ENCODE assay signal across 8 cellular contexts in genomic region chr10:30697221-30697620, GRCh38.
A peak's percentile ranks its signal among the peaks of the same experiment; 100 is the strongest.
DNase-seq lines count a peak whose midpoint lies in the region; ATAC-seq, FAIRE-seq and TF ChIP-seq lines count a peak whose summit lies in the region.
"Not testable (repeated sequence)": the region's sequence is repeated elsewhere in the genome, so short reads cannot be mapped to it uniquely, and the experiment has no call there.

No MANE protein-coding gene starts in this region.

- POLR2A ChIA-PET in CD4-positive, alpha-beta T cell (lab: Charles Lee) = interaction anchor here (0.8 kb wide), 1 partner anchor 8 kb away, joined by 3 read pairs; no protein-coding TSS in a partner anchor
- POLR2A ChIA-PET in activated CD8-positive, alpha-beta T cell treated with anti-CD3 and anti-CD28 coated beads for 36 hours (lab: Charles Lee) = not testable (repeated sequence)

- H3K4me1 Mint-ChIP-seq in CD4-positive, alpha-beta T cell (ENCODE audit: low read depth) = peaks cover 66% of the 10 kb centered on the region
- H3K4me1 Mint-ChIP-seq in T-helper 2 cell treated with Interferon-gamma antibody and Interleukin-4, amounts not matched to agents 5 μg/mL and 100 μg/mL, for 36 hours (ENCODE audit: low read depth) = peaks cover 66% of the 10 kb centered on the region
- peaks cover 65% of the 10 kb centered on the region for H3K4me1 Mint-ChIP-seq in activated CD8-positive, alpha-beta T cell treated with anti-CD3 and anti-CD28 coated beads for 36 hours (ENCODE audit: low read depth)
- peaks cover 86% of the 10 kb centered on the region for H3K4me1 Mint-ChIP-seq in activated T-cell treated with anti-CD3 and anti-CD28 coated beads, Interleukin-2, amount 50 U/mL, for 72 hours (ENCODE audit: low read depth)
- H3K4me1 Mint-ChIP-seq in central memory CD8-positive, alpha-beta T cell = peaks cover 50% of the 10 kb centered on the region
- peaks cover 34% of the 10 kb centered on the region for H3K4me1 Mint-ChIP-seq in stimulated activated memory B cell treated with anti-CD40 and anti-IgM and Interleukin-4, amounts not matched to agents 10 μg/mL and 1 μg/mL and 100 μg/mL, for 72 hours

- TF ChIP-seq CTCF in CD4-positive, alpha-beta T cell (IDR thresholded peaks at IDR 0.05); activated CD8-positive, alpha-beta T cell treated with anti-CD3 and anti-CD28 coated beads for 36 hours (IDR thresholded peaks at IDR 0.05): not testable (repeated sequence)

- not testable (repeated sequence) for TF ChIP-seq POLR2A in GM12892 (IDR thresholded peaks at IDR 0.05; ENCODE audit: low read depth, low read length)

- CTCF ChIA-PET in CD4-positive, alpha-beta T cell (lab: Charles Lee) = interaction anchor here (1.1 kb wide), 1 partner anchor 10 kb away, joined by 3 read pairs; no protein-coding TSS in a partner anchor
- CTCF ChIA-PET in activated CD8-positive, alpha-beta T cell treated with anti-CD3 and anti-CD28 coated beads for 36 hours (lab: Charles Lee) = interaction anchor here (1.7 to 4.5 kb wide), 3 partner anchors 11 to 22 kb away, joined by 5 to 42 read pairs (median 8); no protein-coding TSS in a partner anchor

- H3K9me3 ChIP-seq in CD4-positive, alpha-beta T cell (ENCODE audit: control insufficient read depth, low read length) = not testable (repeated sequence)

- H3K27ac ChIP-seq in CD4-positive, alpha-beta T cell (ENCODE audit: low read depth, low read length) = not testable (repeated sequence)

- peak; percentile 76 for FAIRE-seq in GM12892 (lab: Jason Lieb, UNC)

- peak overlapping the region; percentile 52 for H3K4me3 Mint-ChIP-seq in CD4-positive, alpha-beta T cell
- H3K4me3 Mint-ChIP-seq in T-helper 2 cell treated with Interferon-gamma antibody and Interleukin-4, amounts not matched to agents 5 μg/mL and 100 μg/mL, for 36 hours = peak overlapping the region; percentile 46
- H3K4me3 Mint-ChIP-seq in activated CD8-positive, alpha-beta T cell treated with anti-CD3 and anti-CD28 coated beads for 36 hours; stimulated activated memory B cell treated with anti-CD40 and anti-IgM and Interleukin-4, amounts not matched to agents 10 μg/mL and 1 μg/mL and 100 μg/mL, for 72 hours: not testable (repeated sequence)
- H3K4me3 Mint-ChIP-seq in activated T-cell treated with anti-CD3 and anti-CD28 coated beads, Interleukin-2, amount 50 U/mL, for 72 hours = peak overlapping the region; percentile 37 to 64
- peak overlapping the region; percentile 14 for H3K4me3 Mint-ChIP-seq in central memory CD8-positive, alpha-beta T cell

- H3K27ac Mint-ChIP-seq in CD4-positive, alpha-beta T cell = peak overlapping the region; percentile 99
- H3K27ac Mint-ChIP-seq in T-helper 2 cell treated with Interferon-gamma antibody and Interleukin-4, amounts not matched to agents 5 μg/mL and 100 μg/mL, for 36 hours = peak overlapping the region; percentile 83
- H3K27ac Mint-ChIP-seq in activated CD8-positive, alpha-beta T cell treated with anti-CD3 and anti-CD28 coated beads for 36 hours = peak overlapping the region; percentile 68
- H3K27ac Mint-ChIP-seq in activated T-cell treated with anti-CD3 and anti-CD28 coated beads, Interleukin-2, amount 50 U/mL, for 72 hours = peak overlapping the region; percentile 92
- peak overlapping the region; percentile 56 to 100 for H3K27ac Mint-ChIP-seq in activated naive CD4-positive, alpha-beta T cell treated with anti-CD3 and anti-CD28 coated beads, Interleukin-2, amount 50 U/mL, for 72 hours
- peak overlapping the region; percentile 74 for H3K27ac Mint-ChIP-seq in central memory CD8-positive, alpha-beta T cell (ENCODE audit: low read depth)
- peak overlapping the region; percentile 46 for H3K27ac Mint-ChIP-seq in stimulated activated memory B cell treated with anti-CD40 and anti-IgM and Interleukin-4, amounts not matched to agents 10 μg/mL and 1 μg/mL and 100 μg/mL, for 72 hours

- DNase-seq in CD4-positive, alpha-beta T cell; GM12892 (ENCODE audit: insufficient read length); T-helper 2 cell treated with Interferon-gamma antibody and Interleukin-4, amounts not matched to agents 5 μg/mL and 100 μg/mL, for 36 hours (ENCODE audit: low spot score); activated CD8-positive, alpha-beta T cell treated with anti-CD3 and anti-CD28 coated beads for 36 hours; activated T-cell treated with anti-CD3 and anti-CD28 coated beads, Interleukin-2, amount 50 U/mL, for 72 hours; activated naive CD4-positive, alpha-beta T cell treated with anti-CD3 and anti-CD28 coated beads, Interleukin-2, amount 50 U/mL, for 72 hours (ENCODE audit: low spot score in 2 of 2); central memory CD8-positive, alpha-beta T cell (ENCODE audit: low spot score in 2 of 2): not testable (repeated sequence)

- H3K27me3 Mint-ChIP-seq in CD4-positive, alpha-beta T cell; T-helper 2 cell treated with Interferon-gamma antibody and Interleukin-4, amounts not matched to agents 5 μg/mL and 100 μg/mL, for 36 hours (ENCODE audit: low read depth); activated CD8-positive, alpha-beta T cell treated with anti-CD3 and anti-CD28 coated beads for 36 hours; activated T-cell treated with anti-CD3 and anti-CD28 coated beads, Interleukin-2, amount 50 U/mL, for 72 hours (ENCODE audit: low read depth); central memory CD8-positive, alpha-beta T cell: not testable (repeated sequence)
- H3K27me3 Mint-ChIP-seq in stimulated activated memory B cell treated with anti-CD40 and anti-IgM and Interleukin-4, amounts not matched to agents 10 μg/mL and 1 μg/mL and 100 μg/mL, for 72 hours = peaks cover 21% of the 10 kb centered on the region

- H3K27me3 ChIP-seq in CD4-positive, alpha-beta T cell (ENCODE audit: control insufficient read depth, insufficient read depth, low read length) = not testable (repeated sequence)

- intact Hi-C loops in CD4-positive, alpha-beta T cell (cut with DNase I, micrococcal nuclease) = loop anchor here in 1 of 2 experiments (5.0 kb wide), 1 partner anchor 1065 kb away; no protein-coding TSS in a partner anchor
- intact Hi-C loops in activated CD8-positive, alpha-beta T cell treated with anti-CD3 and anti-CD28 coated beads for 36 hours (cut with micrococcal nuclease) = not testable (repeated sequence)

- H3K36me3 Mint-ChIP-seq in CD4-positive, alpha-beta T cell (ENCODE audit: low read depth); central memory CD8-positive, alpha-beta T cell (ENCODE audit: insufficient read depth); stimulated activated memory B cell treated with anti-CD40 and anti-IgM and Interleukin-4, amounts not matched to agents 10 μg/mL and 1 μg/mL and 100 μg/mL, for 72 hours: not testable (repeated sequence)
- peaks cover 15% of the 10 kb centered on the region for H3K36me3 Mint-ChIP-seq in T-helper 2 cell treated with Interferon-gamma antibody and Interleukin-4, amounts not matched to agents 5 μg/mL and 100 μg/mL, for 36 hours (ENCODE audit: low read depth)
- peaks cover 14% of the 10 kb centered on the region for H3K36me3 Mint-ChIP-seq in activated CD8-positive, alpha-beta T cell treated with anti-CD3 and anti-CD28 coated beads for 36 hours (ENCODE audit: low read depth)
- peaks cover 16 to 19% of the 10 kb centered on the region in 2 donors for H3K36me3 Mint-ChIP-seq in activated T-cell treated with anti-CD3 and anti-CD28 coated beads, Interleukin-2, amount 50 U/mL, for 72 hours (ENCODE audit: insufficient read depth in 2 of 2)
- H3K36me3 Mint-ChIP-seq in activated naive CD4-positive, alpha-beta T cell treated with anti-CD3 and anti-CD28 coated beads, Interleukin-2, amount 50 U/mL, for 72 hours = peaks cover 36 to 39% of the 10 kb centered on the region in 2 donors

- not testable (repeated sequence) for ATAC-seq in CD4-positive, alpha-beta T cell (ENCODE audit: poor library complexity); activated CD8-positive, alpha-beta T cell treated with anti-CD3 and anti-CD28 coated beads for 36 hours; activated T-cell treated with anti-CD3 and anti-CD28 coated beads, Interleukin-2, amount 50 U/mL, for 72 hours (replicated peaks in 1 of 2); activated naive CD4-positive, alpha-beta T cell treated with anti-CD3 and anti-CD28 coated beads, Interleukin-2, amount 50 U/mL, for 72 hours; central memory CD8-positive, alpha-beta T cell (replicated peaks; ENCODE audit: extremely low read depth, poor library complexity, severe bottlenecking); stimulated activated memory B cell treated with anti-CD40 and anti-IgM and Interleukin-4, amounts not matched to agents 10 μg/mL and 1 μg/mL and 100 μg/mL, for 72 hours

- H3K9me3 Mint-ChIP-seq in CD4-positive, alpha-beta T cell; T-helper 2 cell treated with Interferon-gamma antibody and Interleukin-4, amounts not matched to agents 5 μg/mL and 100 μg/mL, for 36 hours; activated CD8-positive, alpha-beta T cell treated with anti-CD3 and anti-CD28 coated beads for 36 hours; activated T-cell treated with anti-CD3 and anti-CD28 coated beads, Interleukin-2, amount 50 U/mL, for 72 hours; activated naive CD4-positive, alpha-beta T cell treated with anti-CD3 and anti-CD28 coated beads, Interleukin-2, amount 50 U/mL, for 72 hours; central memory CD8-positive, alpha-beta T cell; stimulated activated memory B cell treated with anti-CD40 and anti-IgM and Interleukin-4, amounts not matched to agents 10 μg/mL and 1 μg/mL and 100 μg/mL, for 72 hours: not testable (repeated sequence)

Comparison
In these comparisons a context has a peak if more than half of its experiments do, and no peak if none do; other contexts are left out.
1. H3K27ac Mint-ChIP-seq: peak in every context shown above with its lines; median percentile 99 in CD4-positive, alpha-beta T cell; 92 in activated T-cell treated with anti-CD3 and anti-CD28 coated beads, Interleukin-2, amount 50 U/mL, for 72 hours; 83 in T-helper 2 cell treated with Interferon-gamma antibody and Interleukin-4, amounts not matched to agents 5 μg/mL and 100 μg/mL, for 36 hours; 78 in activated naive CD4-positive, alpha-beta T cell treated with anti-CD3 and anti-CD28 coated beads, Interleukin-2, amount 50 U/mL, for 72 hours; 74 in central memory CD8-positive, alpha-beta T cell; 68 in activated CD8-positive, alpha-beta T cell treated with anti-CD3 and anti-CD28 coated beads for 36 hours; 46 in stimulated activated memory B cell treated with anti-CD40 and anti-IgM and Interleukin-4, amounts not matched to agents 10 μg/mL and 1 μg/mL and 100 μg/mL, for 72 hours.